1 cellular context compared by ENCODE assay signal in genomic region chr17:2370211-2370589, GRCh38.
TF ChIP-seq lines count a peak whose summit lies in the region.

No MANE protein-coding gene starts in this region.

TF ChIP-seq in WTC11, 78 proteins besides CTCF, POLR2A, EP300 and RAD21 (continued from another document):
- TF ChIP-seq HMGXB4 (CRISPR knock-in tag; IDR thresholded peaks at IDR 0.05), result no peak
- no peak for TF ChIP-seq IRF2 (CRISPR knock-in tag; IDR thresholded peaks at IDR 0.05; ENCODE audit: borderline replicate concordance, low read depth)
- no peak for TF ChIP-seq FOXP1 (CRISPR knock-in tag; IDR thresholded peaks at IDR 0.05; ENCODE audit: borderline replicate concordance)
- TF ChIP-seq MLX (CRISPR knock-in tag; IDR thresholded peaks at IDR 0.05), result no peak
- TF ChIP-seq ZNF219 (CRISPR knock-in tag; IDR thresholded peaks at IDR 0.05; ENCODE audit: borderline replicate concordance), result no peak
- no peak for TF ChIP-seq ETV6 (CRISPR knock-in tag; IDR thresholded peaks at IDR 0.05)
- TF ChIP-seq GTF2I (CRISPR knock-in tag; conservative IDR thresholded peaks at IDR 0.05), result no peak
- no peak for TF ChIP-seq NFE2L1 (CRISPR knock-in tag; IDR thresholded peaks at IDR 0.05)
- TF ChIP-seq RORB (CRISPR knock-in tag; IDR thresholded peaks at IDR 0.05), result no peak
- TF ChIP-seq ZNF671 (CRISPR knock-in tag; IDR thresholded peaks at IDR 0.05), result no peak
- TF ChIP-seq RELA (CRISPR knock-in tag; IDR thresholded peaks at IDR 0.05; ENCODE audit: borderline replicate concordance), result no peak
- TF ChIP-seq EMX1 (CRISPR knock-in tag; IDR thresholded peaks at IDR 0.05), result no peak
- no peak for TF ChIP-seq ATF6 (CRISPR knock-in tag; IDR thresholded peaks at IDR 0.05)
TF ChIP-seq in WTC11: peak in this region for 0.
